1 cellular context compared by ENCODE assay signal in the genomic region with DNA sequence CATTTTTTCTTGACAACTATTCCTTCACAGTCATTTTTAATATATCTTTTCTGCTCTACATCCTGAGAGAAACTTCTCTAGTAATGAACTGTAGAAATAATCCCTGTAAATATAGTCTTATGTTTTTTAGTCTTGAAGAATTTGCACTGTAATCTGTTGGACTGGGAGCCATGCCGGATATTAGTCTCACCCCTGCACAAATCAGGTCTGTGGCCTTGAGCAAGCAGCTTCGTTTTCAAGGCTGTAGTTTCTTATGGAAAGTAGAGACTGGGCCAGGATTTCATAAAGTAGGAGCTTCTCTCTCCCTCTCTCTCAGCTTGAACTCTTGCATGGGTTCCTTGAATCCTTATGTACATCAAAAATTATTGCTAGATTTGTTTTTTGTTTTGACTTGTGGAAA.
TF ChIP-seq lines count a peak whose summit lies in the region.

No MANE protein-coding gene starts in this region.

TF ChIP-seq in GM12878, 131 proteins besides CTCF, POLR2A, EP300 and RAD21:
- TF ChIP-seq EGR1 (IDR thresholded peaks at IDR 0.05; ENCODE audit: borderline replicate concordance in 1 of 2, low read depth in 2 of 2, low read length in 2 of 2) (no peak), ZBED1 (IDR thresholded peaks at IDR 0.05; ENCODE audit: borderline replicate concordance) (no peak), SIN3A (IDR thresholded peaks at IDR 0.05; ENCODE audit: low read depth, low read length) (no peak), SIX5 (IDR thresholded peaks at IDR 0.05; ENCODE audit: low read depth, low read length, severe bottlenecking) (no peak), FOXK2 (IDR thresholded peaks at IDR 0.05) (no peak), ESRRA (IDR thresholded peaks at IDR 0.05; ENCODE audit: low read length) (no peak), ASH2L (IDR thresholded peaks at IDR 0.05; ENCODE audit: borderline replicate concordance, low read depth) (no peak), DPF2 (IDR thresholded peaks at IDR 0.05) (no peak), NR2C2 (IDR thresholded peaks at IDR 0.05; ENCODE audit: borderline replicate concordance, control insufficient read depth, insufficient read length, low read depth) (no peak), SUPT20H (IDR thresholded peaks at IDR 0.05; ENCODE audit: borderline replicate concordance, control insufficient read depth, low read depth, low read length) (no peak), IKZF2 (IDR thresholded peaks at IDR 0.05) (no peak), JUND (IDR thresholded peaks at IDR 0.05; ENCODE audit: low read depth, low read length) (no peak), PAX8 (IDR thresholded peaks at IDR 0.05) (no peak)
- TF ChIP-seq, protein P1, sequence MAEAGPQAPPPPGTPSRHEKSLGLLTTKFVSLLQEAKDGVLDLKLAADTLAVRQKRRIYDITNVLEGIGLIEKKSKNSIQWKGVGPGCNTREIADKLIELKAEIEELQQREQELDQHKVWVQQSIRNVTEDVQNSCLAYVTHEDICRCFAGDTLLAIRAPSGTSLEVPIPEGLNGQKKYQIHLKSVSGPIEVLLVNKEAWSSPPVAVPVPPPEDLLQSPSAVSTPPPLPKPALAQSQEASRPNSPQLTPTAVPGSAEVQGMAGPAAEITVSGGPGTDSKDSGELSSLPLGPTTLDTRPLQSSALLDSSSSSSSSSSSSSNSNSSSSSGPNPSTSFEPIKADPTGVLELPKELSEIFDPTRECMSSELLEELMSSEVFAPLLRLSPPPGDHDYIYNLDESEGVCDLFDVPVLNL (IDR thresholded peaks at IDR 0.05; ENCODE audit: low read depth, low read length) = no peak
- TF ChIP-seq, protein P2, sequence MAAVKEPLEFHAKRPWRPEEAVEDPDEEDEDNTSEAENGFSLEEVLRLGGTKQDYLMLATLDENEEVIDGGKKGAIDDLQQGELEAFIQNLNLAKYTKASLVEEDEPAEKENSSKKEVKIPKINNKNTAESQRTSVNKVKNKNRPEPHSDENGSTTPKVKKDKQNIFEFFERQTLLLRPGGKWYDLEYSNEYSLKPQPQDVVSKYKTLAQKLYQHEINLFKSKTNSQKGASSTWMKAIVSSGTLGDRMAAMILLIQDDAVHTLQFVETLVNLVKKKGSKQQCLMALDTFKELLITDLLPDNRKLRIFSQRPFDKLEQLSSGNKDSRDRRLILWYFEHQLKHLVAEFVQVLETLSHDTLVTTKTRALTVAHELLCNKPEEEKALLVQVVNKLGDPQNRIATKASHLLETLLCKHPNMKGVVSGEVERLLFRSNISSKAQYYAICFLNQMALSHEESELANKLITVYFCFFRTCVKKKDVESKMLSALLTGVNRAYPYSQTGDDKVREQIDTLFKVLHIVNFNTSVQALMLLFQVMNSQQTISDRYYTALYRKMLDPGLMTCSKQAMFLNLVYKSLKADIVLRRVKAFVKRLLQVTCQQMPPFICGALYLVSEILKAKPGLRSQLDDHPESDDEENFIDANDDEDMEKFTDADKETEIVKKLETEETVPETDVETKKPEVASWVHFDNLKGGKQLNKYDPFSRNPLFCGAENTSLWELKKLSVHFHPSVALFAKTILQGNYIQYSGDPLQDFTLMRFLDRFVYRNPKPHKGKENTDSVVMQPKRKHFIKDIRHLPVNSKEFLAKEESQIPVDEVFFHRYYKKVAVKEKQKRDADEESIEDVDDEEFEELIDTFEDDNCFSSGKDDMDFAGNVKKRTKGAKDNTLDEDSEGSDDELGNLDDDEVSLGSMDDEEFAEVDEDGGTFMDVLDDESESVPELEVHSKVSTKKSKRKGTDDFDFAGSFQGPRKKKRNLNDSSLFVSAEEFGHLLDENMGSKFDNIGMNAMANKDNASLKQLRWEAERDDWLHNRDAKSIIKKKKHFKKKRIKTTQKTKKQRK (IDR thresholded peaks at IDR 0.05; ENCODE audit: low read depth, low read length) = no peak
- TF ChIP-seq, protein P3, sequence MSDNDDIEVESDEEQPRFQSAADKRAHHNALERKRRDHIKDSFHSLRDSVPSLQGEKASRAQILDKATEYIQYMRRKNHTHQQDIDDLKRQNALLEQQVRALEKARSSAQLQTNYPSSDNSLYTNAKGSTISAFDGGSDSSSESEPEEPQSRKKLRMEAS (IDR thresholded peaks at IDR 0.05; ENCODE audit: low read depth, low read length) = no peak
- TF ChIP-seq, protein P4, sequence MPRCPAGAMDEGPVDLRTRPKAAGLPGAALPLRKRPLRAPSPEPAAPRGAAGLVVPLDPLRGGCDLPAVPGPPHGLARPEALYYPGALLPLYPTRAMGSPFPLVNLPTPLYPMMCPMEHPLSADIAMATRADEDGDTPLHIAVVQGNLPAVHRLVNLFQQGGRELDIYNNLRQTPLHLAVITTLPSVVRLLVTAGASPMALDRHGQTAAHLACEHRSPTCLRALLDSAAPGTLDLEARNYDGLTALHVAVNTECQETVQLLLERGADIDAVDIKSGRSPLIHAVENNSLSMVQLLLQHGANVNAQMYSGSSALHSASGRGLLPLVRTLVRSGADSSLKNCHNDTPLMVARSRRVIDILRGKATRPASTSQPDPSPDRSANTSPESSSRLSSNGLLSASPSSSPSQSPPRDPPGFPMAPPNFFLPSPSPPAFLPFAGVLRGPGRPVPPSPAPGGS (IDR thresholded peaks at IDR 0.05; ENCODE audit: borderline replicate concordance, insufficient read depth, low read depth, low read length, poor library complexity, severe bottlenecking) = no peak
- TF ChIP-seq, protein P5, sequence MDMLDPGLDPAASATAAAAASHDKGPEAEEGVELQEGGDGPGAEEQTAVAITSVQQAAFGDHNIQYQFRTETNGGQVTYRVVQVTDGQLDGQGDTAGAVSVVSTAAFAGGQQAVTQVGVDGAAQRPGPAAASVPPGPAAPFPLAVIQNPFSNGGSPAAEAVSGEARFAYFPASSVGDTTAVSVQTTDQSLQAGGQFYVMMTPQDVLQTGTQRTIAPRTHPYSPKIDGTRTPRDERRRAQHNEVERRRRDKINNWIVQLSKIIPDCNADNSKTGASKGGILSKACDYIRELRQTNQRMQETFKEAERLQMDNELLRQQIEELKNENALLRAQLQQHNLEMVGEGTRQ (IDR thresholded peaks at IDR 0.05; ENCODE audit: borderline replicate concordance, low read depth, low read length) = no peak
